11 cellular contexts compared by ENCODE assay signal in the genomic region with DNA sequence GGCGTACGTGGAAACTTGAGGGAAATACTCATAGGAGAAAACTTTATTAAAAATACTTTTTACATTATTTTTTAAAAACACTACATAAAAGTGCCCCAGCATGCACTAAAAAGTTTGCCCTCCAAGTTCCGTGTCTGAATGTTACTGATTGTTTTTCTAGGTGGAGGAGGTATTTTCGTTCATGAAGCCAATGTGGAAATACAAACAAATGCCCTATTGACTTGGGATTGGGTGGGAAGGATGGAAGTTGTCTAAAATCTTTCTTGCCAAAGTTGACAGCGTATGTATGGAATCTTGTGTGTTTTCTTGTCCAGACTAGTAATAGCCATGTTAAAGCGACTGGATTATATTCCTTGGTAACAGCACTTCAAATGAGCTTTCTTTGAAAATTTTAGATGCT. TPM values are rescaled to one million over a fixed set of nuclear protein-coding genes. Genes with fewer than 3 reads are reported as not detected.
DNase-seq lines count a peak whose midpoint lies in the region; ATAC-seq and TF ChIP-seq lines count a peak whose summit lies in the region.
"Had no signal": no experiment of that assay in that cellular context is flagged by ENCODE, and none has a peak within 500 bp of the region (broad histone marks: within the 10 kb centered on the region; RNA-seq: fewer than 3 reads in every experiment).

No MANE protein-coding gene starts in this region.

- peaks cover 0 to 36% (median 12%) of the 10 kb centered on the region in 7 donors for H3K27me3 ChIP-seq in spleen (replicated peaks in 1 of 7)

- CTCF ChIA-PET in activated CD4-positive, alpha-beta T cell treated with anti-CD3 and anti-CD28 coated beads for 36 hours (lab: Charles Lee), result no interaction called here

- no peaks in the 10 kb centered on the region for H3K36me3 Mint-ChIP-seq in activated CD4-positive, alpha-beta T cell treated with anti-CD3 and anti-CD28 coated beads for 36 hours (ENCODE audit: low read depth)
- no peaks in the 10 kb centered on the region for H3K36me3 Mint-ChIP-seq in activated T-helper 17 cell treated with anti-CD3 and anti-CD28 coated beads, Interleukin-2, amount 50 U/mL, for 72 hours (ENCODE audit: low read depth)

- intact Hi-C loops in activated CD4-positive, alpha-beta T cell treated with anti-CD3 and anti-CD28 coated beads for 36 hours (cut with DNase I, micrococcal nuclease), result loop anchor here in 1 of 2 experiments (5.0 kb wide), 1 partner anchor 307 kb away; no protein-coding TSS in a partner anchor
- intact Hi-C loops in spleen (cut with DNase I; ENCODE audit: low total_unique reads), result no loop called here

- H3K27ac Mint-ChIP-seq in activated CD4-positive, alpha-beta T cell treated with anti-CD3 and anti-CD28 coated beads for 36 hours, result no peak overlapping the region
- no peak overlapping the region for H3K27ac Mint-ChIP-seq in activated T-helper 17 cell treated with anti-CD3 and anti-CD28 coated beads, Interleukin-2, amount 50 U/mL, for 72 hours

- DNase-seq in activated CD4-positive, alpha-beta T cell treated with anti-CD3 and anti-CD28 coated beads for 36 hours, result no peak
- no peak for DNase-seq in activated CD4-positive, alpha-beta T cell treated with anti-CD3 and anti-CD28 coated beads for 1 hour
- peak; percentile 15 for DNase-seq in foreskin melanocyte
- no peak for DNase-seq in spleen
- DNase-seq in NCI-H82 treated with DMSO at 0.1 percent for 48 hours (lab: John Stamatoyannopoulos, UW; ENCODE audit: unreplicated experiment), result no peak
- DNase-seq: NCI-H1048; stimulated activated CD4-positive, alpha-beta T cell treated with anti-CD3 and anti-CD28 coated beads, Interleukin-4, amount 100 ng/mL, for 4 hours had no signal

- peak overlapping the region in 5 of 8 donors; percentile 25 to 89 (median 82) for H3K27ac ChIP-seq in spleen

- no peaks in the 10 kb centered on the region for H3K9me3 Mint-ChIP-seq in activated CD4-positive, alpha-beta T cell treated with anti-CD3 and anti-CD28 coated beads for 36 hours (ENCODE audit: low read depth)
- no peaks in the 10 kb centered on the region for H3K9me3 Mint-ChIP-seq in activated T-helper 17 cell treated with anti-CD3 and anti-CD28 coated beads, Interleukin-2, amount 50 U/mL, for 72 hours

- H3K27me3 Mint-ChIP-seq in activated CD4-positive, alpha-beta T cell treated with anti-CD3 and anti-CD28 coated beads for 36 hours, result peaks cover 38% of the 10 kb centered on the region
- H3K27me3 Mint-ChIP-seq in activated T-helper 17 cell treated with anti-CD3 and anti-CD28 coated beads, Interleukin-2, amount 50 U/mL, for 72 hours, result peaks cover 38% of the 10 kb centered on the region

- TF ChIP-seq CTCF in spleen (IDR thresholded peaks at IDR 0.05 in 8 of 11, conservative IDR thresholded peaks at IDR 0.05 in 3 of 11), result no peak

- peak overlapping the region; percentile 59 to 81 (median 69) for H3K4me3 ChIP-seq in spleen

- ATAC-seq in activated CD4-positive, alpha-beta T cell treated with anti-CD3 and anti-CD28 coated beads for 36 hours, result no peak
- ATAC-seq in activated T-helper 17 cell treated with anti-CD3 and anti-CD28 coated beads, Interleukin-2, amount 50 U/mL, for 72 hours (replicated peaks), result no peak
- ATAC-seq in HG02852 (IDR thresholded peaks at IDR 0.05; ENCODE audit: unreplicated experiment) (no peak), GM18517 (IDR thresholded peaks at IDR 0.05; ENCODE audit: unreplicated experiment) (no peak)
- ATAC-seq: GM12878 had no signal

- POLR2A ChIA-PET in activated CD4-positive, alpha-beta T cell treated with anti-CD3 and anti-CD28 coated beads for 36 hours (lab: Charles Lee), result interaction anchor here (0.6 kb wide), 1 partner anchor 647 kb away, joined by 3 read pairs; no protein-coding TSS in a partner anchor

- H3K4me1 ChIP-seq in spleen, result peaks cover 0 to 58% (median 27%) of the 10 kb centered on the region in 6 donors

- WGBS in spleen, 5 donors, result 37 to 60% (median 46%) methylated on average over 6 of the region's 6 CpGs

- H3K4me3 Mint-ChIP-seq in activated CD4-positive, alpha-beta T cell treated with anti-CD3 and anti-CD28 coated beads for 36 hours, result peak overlapping the region; percentile 69
- H3K4me3 Mint-ChIP-seq in activated T-helper 17 cell treated with anti-CD3 and anti-CD28 coated beads, Interleukin-2, amount 50 U/mL, for 72 hours, result peak overlapping the region; percentile 67

- peaks cover 7% of the 10 kb centered on the region for H3K4me1 Mint-ChIP-seq in activated CD4-positive, alpha-beta T cell treated with anti-CD3 and anti-CD28 coated beads for 36 hours
- H3K4me1 Mint-ChIP-seq in activated T-helper 17 cell treated with anti-CD3 and anti-CD28 coated beads, Interleukin-2, amount 50 U/mL, for 72 hours, result peaks cover 5% of the 10 kb centered on the region

- no peak for TF ChIP-seq POLR2A in spleen (IDR thresholded peaks at IDR 0.05)

- H3K9me3 ChIP-seq in spleen, result no peaks in the 10 kb centered on the region

- no peaks in the 10 kb centered on the region for H3K36me3 ChIP-seq in spleen

RNA-seq across cellular contexts. Expression of gene PROSER2, which starts 1.2 kb away (rescaled TPM):
- total RNA-seq in activated CD4-positive, alpha-beta T cell treated with anti-CD3 and anti-CD28 coated beads for 36 hours, result under 1 TPM; 0.78 to 0.88 TPM
- total RNA-seq in activated T-helper 17 cell treated with anti-CD3 and anti-CD28 coated beads, Interleukin-2, amount 50 U/mL, for 72 hours, result 1 to 10 TPM in 1 of 2 donors, under 1 TPM in 1; 0.37 to 1.6 TPM
- total RNA-seq in spleen, result 10 to 100 TPM in 4 of 7 donors, 1 to 10 TPM in 3; 5.2 to 15.4 (median 10.8) TPM
- polyA plus RNA-seq in spleen, result 1 to 10 TPM; 1.6 to 3.5 (median 1.6) TPM
